Comparison of ENCODE assay signal across 8 cellular contexts in the genomic region with DNA sequence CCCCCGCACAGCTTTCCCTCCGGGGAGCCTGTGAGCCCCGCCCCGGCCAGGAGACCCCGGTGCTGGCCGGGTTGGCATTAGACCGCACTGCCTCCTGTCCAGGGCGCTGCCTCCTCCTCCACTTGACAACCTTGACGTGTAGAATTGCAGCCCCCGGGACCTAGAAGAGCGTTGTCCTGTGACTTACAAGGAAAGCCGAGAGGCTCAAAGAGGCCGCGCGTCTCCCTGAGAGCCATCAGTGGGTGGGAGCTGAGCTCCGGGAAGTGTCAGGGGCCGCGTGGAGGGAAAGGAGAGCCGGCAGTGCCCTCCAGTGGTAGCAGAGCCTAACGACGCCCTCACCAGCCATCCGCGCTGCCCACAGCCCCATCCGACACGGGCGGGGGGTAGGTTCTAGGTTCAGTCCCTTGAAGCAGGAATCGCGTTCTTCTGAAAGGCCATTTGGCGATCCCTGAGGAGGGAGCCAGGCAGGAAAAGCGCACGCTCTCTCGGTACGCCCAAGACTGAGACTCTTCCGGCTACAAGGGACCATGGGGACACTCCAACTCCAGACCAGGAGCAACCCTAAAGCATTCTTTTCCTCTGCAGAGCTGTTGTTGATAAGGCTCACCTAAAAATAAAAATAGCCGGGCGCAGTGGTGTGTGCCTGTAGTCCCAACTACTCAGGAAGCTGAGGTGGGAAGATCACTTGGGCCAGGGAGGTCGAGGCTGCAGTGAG. TPM values are rescaled to one million over a fixed set of nuclear protein-coding genes. Genes with fewer than 3 reads are reported as not detected.
DNase-seq lines count a peak whose midpoint lies in the region; TF ChIP-seq lines count a peak whose summit lies in the region.

No MANE protein-coding gene starts in this region.

- peak overlapping the region; percentile 54 for H3K4me3 Mint-ChIP-seq in Caco-2 (ENCODE audit: unreplicated experiment)

- H3K36me3 Mint-ChIP-seq in Caco-2 (ENCODE audit: insufficient read depth, unreplicated experiment) = no peaks in the 10 kb centered on the region

- TF ChIP-seq POLR2A in erythroblast (IDR thresholded peaks at IDR 0.05; ENCODE audit: low read length) = no peak

- no TSS peak for BruUV-seq in Caco-2 (replicated peaks; lab: Mats Ljungman, UMichigan)

- DNase-seq in Caco-2 = peak; percentile 80 to 85
- DNase-seq in GM20000 (ENCODE audit: low spot score) = peak; percentile 83
- DNase-seq in HPDE6-E6E7 (ENCODE audit: extremely low spot score) = peak; percentile 84
- peak; percentile 40 for DNase-seq in NT2/D1 (ENCODE audit: low read depth, low spot score)
- peak; percentile 57 for DNase-seq in activated T-cell treated with anti-CD3 and anti-CD28 coated beads for 1 hour (ENCODE audit: low read depth)
- DNase-seq in erythroblast (lab: John Stamatoyannopoulos, UW) = peak; percentile 81 to 88
- DNase-seq in stimulated activated CD8-positive, alpha-beta memory T cell treated with anti-CD3 and anti-CD28 coated beads, Interleukin-4, amount 100 ng/mL, for 48 hours = peak; percentile 84

- H3K27ac Mint-ChIP-seq in Caco-2 (ENCODE audit: unreplicated experiment) = no peak overlapping the region

- intact Hi-C loops in Caco-2 (cut with micrococcal nuclease; ENCODE audit: unreplicated experiment) = loop anchor here (1.0 to 5.0 kb wide), 5 partner anchors 118 to 431 kb away; no protein-coding TSS in a partner anchor

- no peaks in the 10 kb centered on the region for H3K27me3 Mint-ChIP-seq in Caco-2 (ENCODE audit: insufficient read depth, unreplicated experiment)

- no peaks in the 10 kb centered on the region for H3K9me3 ChIP-seq in Caco-2
- H3K9me3 ChIP-seq in NT2/D1 (ENCODE audit: insufficient read depth, low read length) = no peaks in the 10 kb centered on the region
- no peaks in the 10 kb centered on the region for H3K9me3 ChIP-seq in muscle layer of duodenum (ENCODE audit: control insufficient read depth in 1 of 2, low read length in 2 of 2)

- H3K4me3 ChIP-seq in Caco-2 (ENCODE audit: low read depth, low read length) = 0 out of 2 replicates have a peak overlapping the region, but pooled peaks have one; percentile 0
- H3K4me3 ChIP-seq in NT2/D1 (ENCODE audit: insufficient read length, low read depth) = peak overlapping the region; percentile 18
- H3K4me3 ChIP-seq in muscle layer of duodenum (ENCODE audit: low read depth in 1 of 2, low read length in 2 of 2) = peak overlapping the region; percentile 32 to 53

- H3K4me1 ChIP-seq in Caco-2 (peaks cover 5% of the 10 kb centered on the region), NT2/D1 (ENCODE audit: insufficient read depth, insufficient read length) (no peaks in the 10 kb centered on the region), muscle layer of duodenum (ENCODE audit: control insufficient read depth in 1 of 2, insufficient read depth in 2 of 2, low read length in 2 of 2) (peaks cover 0 to 3% of the 10 kb centered on the region in 2 donors)

- H3K4me1 Mint-ChIP-seq in Caco-2 (ENCODE audit: low read depth, unreplicated experiment) = peaks cover 9% of the 10 kb centered on the region

- POLR2A ChIA-PET in Caco-2 (lab: Charles Lee) = no interaction called here

- H3K36me3 ChIP-seq in Caco-2 (ENCODE audit: control insufficient read depth, insufficient read depth, low read length) = no peaks in the 10 kb centered on the region
- no peaks in the 10 kb centered on the region for H3K36me3 ChIP-seq in NT2/D1 (ENCODE audit: insufficient read depth, insufficient read length, low read length)
- H3K36me3 ChIP-seq in muscle layer of duodenum (ENCODE audit: control insufficient read depth in 1 of 2, insufficient read depth in 2 of 2, low read length in 2 of 2) = peaks cover 3 to 8% of the 10 kb centered on the region in 2 donors

- no peak overlapping the region for H3K27ac ChIP-seq in muscle layer of duodenum (ENCODE audit: low read length)

- H3K9ac ChIP-seq in NT2/D1 (ENCODE audit: insufficient read length, low read depth) = no peak overlapping the region

- H3K27me3 ChIP-seq in Caco-2 (replicated peaks; ENCODE audit: control insufficient read depth, insufficient read depth, low read length) (no peaks in the 10 kb centered on the region), NT2/D1 (ENCODE audit: insufficient read depth, insufficient read length) (no peaks in the 10 kb centered on the region), muscle layer of duodenum (ENCODE audit: low read depth, low read length) (no peaks in the 10 kb centered on the region)

- CTCF ChIA-PET in Caco-2 (lab: Charles Lee) = interaction anchor here (0.6 to 2.0 kb wide), 15 partner anchors 10 to 431 kb away, joined by 3 to 33 read pairs (median 3); partner anchors contain the start of genes FAM114A2, GALNT10 and MFAP3

- no peaks in the 10 kb centered on the region for H3K9me3 Mint-ChIP-seq in Caco-2 (ENCODE audit: unreplicated experiment)

- peak; percentile 83 to 92 for TF ChIP-seq CTCF in Caco-2 (IDR thresholded peaks at IDR 0.05; ENCODE audit: insufficient read depth in 1 of 2, low read depth in 1 of 2, low read length in 1 of 2, severe bottlenecking in 1 of 2, unreplicated experiment in 1 of 2)
- TF ChIP-seq CTCF in GM20000 (IDR thresholded peaks at IDR 0.05; ENCODE audit: extremely low read depth, missing control alignments) = peak; percentile 79

RNA-seq across cellular contexts. Expression of gene SAP30L, which starts 40.6 kb away (rescaled TPM):
- 30.5 and 32.5 TPM in 2 replicates for total RNA-seq in Caco-2 (2022)
